Comparison of ENCODE assay signal across 8 cellular contexts in the genomic region with DNA sequence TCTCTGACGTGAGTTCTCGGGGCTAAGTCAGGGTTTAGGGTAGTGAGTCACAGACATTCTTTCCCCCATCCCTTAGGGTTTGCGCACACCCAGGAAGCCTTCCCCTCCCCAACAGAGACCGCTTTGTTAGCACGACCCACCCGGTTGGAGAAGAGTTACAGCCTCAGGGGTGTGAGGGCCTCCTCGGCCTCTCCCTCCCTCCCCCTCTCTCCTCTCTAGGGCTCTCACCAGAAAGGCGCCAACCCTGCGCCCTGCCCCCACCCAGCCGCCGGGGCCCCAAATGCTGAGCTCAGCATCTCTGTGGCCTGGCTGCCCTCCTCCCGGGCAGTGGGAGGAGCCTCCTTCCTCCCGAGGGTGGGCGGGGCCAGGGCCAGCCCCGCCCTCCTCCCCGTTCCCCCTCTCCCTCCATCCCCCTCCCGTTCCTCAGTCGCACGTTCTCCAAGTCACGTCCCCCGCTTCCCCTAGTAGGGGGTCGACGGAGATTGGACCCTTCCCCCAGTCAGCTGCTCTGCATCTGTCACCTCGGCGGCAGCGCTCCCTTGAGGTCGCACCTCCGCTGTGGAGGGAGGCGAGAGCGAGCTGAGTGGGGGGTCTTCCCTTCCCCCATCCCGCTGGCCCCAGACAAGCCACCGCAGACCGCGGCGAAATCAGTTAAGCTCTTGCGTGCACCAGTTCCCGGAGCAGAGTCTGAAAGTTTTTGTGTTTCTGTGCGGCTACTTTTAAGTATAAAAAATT. TPM values are rescaled to one million over a fixed set of nuclear protein-coding genes. Genes with fewer than 3 reads are reported as not detected.
DNase-seq lines count a peak whose midpoint lies in the region; ATAC-seq, FAIRE-seq and TF ChIP-seq lines count a peak whose summit lies in the region.

No MANE protein-coding gene starts in this region.

- no peaks in the 10 kb centered on the region for H3K9me3 Mint-ChIP-seq in central memory CD8-positive, alpha-beta T cell

- H3K9ac ChIP-seq in kidney (ENCODE audit: low read length in 2 of 2) = peak overlapping the region; percentile 62 to 78

- H3K4me1 Mint-ChIP-seq in central memory CD8-positive, alpha-beta T cell = peaks cover 59% of the 10 kb centered on the region

- peaks cover 1% of the 10 kb centered on the region for H3K36me3 Mint-ChIP-seq in central memory CD8-positive, alpha-beta T cell (ENCODE audit: insufficient read depth)

- H3K9me3 ChIP-seq in kidney (ENCODE audit: control insufficient read depth in 1 of 2, low read length in 2 of 2) = no peaks in the 10 kb centered on the region

- peak; percentile 42 for ATAC-seq in HG02852 (IDR thresholded peaks at IDR 0.05; ENCODE audit: unreplicated experiment)
- peak; percentile 70 for ATAC-seq in central memory CD8-positive, alpha-beta T cell (replicated peaks; ENCODE audit: extremely low read depth, poor library complexity, severe bottlenecking)

- TF ChIP-seq CTCF in kidney (IDR thresholded peaks at IDR 0.05; ENCODE audit: borderline replicate concordance, extremely low read depth, insufficient read depth) = no peak

- H3K27me3 Mint-ChIP-seq in central memory CD8-positive, alpha-beta T cell = no peaks in the 10 kb centered on the region

- no peaks in the 10 kb centered on the region for H3K36me3 ChIP-seq in kidney (ENCODE audit: control insufficient read depth in 1 of 2, insufficient read depth in 2 of 2, low read length in 2 of 2)

- H3K4me1 ChIP-seq in kidney (ENCODE audit: control insufficient read depth in 1 of 2, insufficient read depth in 1 of 2, low read depth in 1 of 2, low read length in 2 of 2) = peaks cover 18 to 19% of the 10 kb centered on the region in 2 donors

- H3K27ac ChIP-seq in kidney (ENCODE audit: low read depth in 2 of 2, low read length in 2 of 2) = peak overlapping the region; percentile 82 to 92

- DNase-seq in GM18507 (ENCODE audit: extremely low spot score, insufficient read length, low read depth) (peak; percentile 79), NCI-H187 (lab: John Stamatoyannopoulos, UW) (peak; percentile 30 to 56), kidney (peak; percentile 97), cerebellar nuclear complex (lab: John Stamatoyannopoulos, UW) (no peak)
- DNase-seq in activated CD4-positive, CD25-positive, alpha-beta regulatory T cell (lab: John Stamatoyannopoulos, UW) = peak; percentile 49 to 62 (median 60)
- peak; percentile 70 to 81 for DNase-seq in central memory CD8-positive, alpha-beta T cell (ENCODE audit: low spot score in 2 of 2)
- peak; percentile 88 to 92 for DNase-seq in stimulated activated CD4-positive, alpha-beta T cell treated with anti-CD3 and anti-CD28 coated beads, Interleukin-15, amount 100 ng/mL, for 48 hours (ENCODE audit: low read depth in 2 of 2)

- FAIRE-seq in GM18507 (lab: Jason Lieb, UNC) = no peak
- FAIRE-seq in kidney (lab: Jason Lieb, UNC) = no peak

- H3K4me3 Mint-ChIP-seq in central memory CD8-positive, alpha-beta T cell = peak overlapping the region; percentile 86

- peak overlapping the region; percentile 92 for H3K27ac Mint-ChIP-seq in central memory CD8-positive, alpha-beta T cell (ENCODE audit: low read depth)

- intact Hi-C loops in kidney (cut with DNase I) = no loop called here

- H3K4me3 ChIP-seq in kidney (ENCODE audit: low read length in 2 of 2) = peak overlapping the region; percentile 62 to 67

RNA-seq across cellular contexts. Expression of a gene that starts 13.0 kb away (rescaled TPM):
- 292 TPM for total RNA-seq in kidney
- 96.9 TPM for polyA plus RNA-seq in kidney (ENCODE audit: insufficient read depth, low read depth, low replicate concordance)

RNA-seq across cellular contexts. Expression of a gene that starts 44.7 kb away (rescaled TPM):
- 36.1 TPM for total RNA-seq in kidney
- 24.0 TPM for polyA plus RNA-seq in kidney (ENCODE audit: insufficient read depth, low read depth, low replicate concordance)

RNA-seq across cellular contexts. Expression of a gene that starts 44.9 kb away (rescaled TPM):
- 132 TPM for total RNA-seq in kidney
- polyA plus RNA-seq in kidney (ENCODE audit: insufficient read depth, low read depth, low replicate concordance) = 210 TPM

Comparison
In these comparisons a context has a peak if more than half of its experiments do, and no peak if none do; other contexts are left out.
1. DNase-seq: peak in GM18507 (single experiment), NCI-H187 (2 of 2), activated CD4-positive, CD25-positive, alpha-beta regulatory T cell (4 of 4), central memory CD8-positive, alpha-beta T cell (2 of 2), kidney (single experiment) and stimulated activated CD4-positive, alpha-beta T cell treated with anti-CD3 and anti-CD28 coated beads, Interleukin-15, amount 100 ng/mL, for 48 hours (2 of 2); none in cerebellar nuclear complex (0 of 2).